ENCODE assay signal across 20 cellular contexts in genomic region chr17:49294126-49294525, GRCh38.
"Had no signal": no experiment of that assay in that cellular context is flagged by ENCODE, and none has a peak within 500 bp of the region (broad histone marks: within the 10 kb centered on the region; RNA-seq: fewer than 3 reads in every experiment).

No MANE protein-coding gene starts in this region.

- H3K27ac ChIP-seq: coronary artery, esophagus muscularis mucosa, gastrocnemius medialis, heart right ventricle, neutrophil, suprapubic skin, thyroid gland had no signal

- FAIRE-seq: endometrium, islet of Langerhans, urothelium cell line had no signal

- H3K4me1 Mint-ChIP-seq: naive thymus-derived CD4-positive, alpha-beta T cell had no signal

- DNase-seq: effector CD8-positive, alpha-beta T cell; gastrocnemius medialis; heart right ventricle; hypothalamus; kidney glomerular epithelial cell; naive thymus-derived CD4-positive, alpha-beta T cell; posterior cingulate gyrus; stimulated activated CD4-positive, alpha-beta T cell treated with anti-CD3 and anti-CD28 coated beads, Interleukin-2, amount 100 ng/mL, for 24 hours; stimulated activated CD4-positive, alpha-beta T cell treated with anti-CD3 and anti-CD28 coated beads, Interleukin-4, amount 100 ng/mL, for 4 hours; stimulated activated naive CD4-positive, alpha-beta T cell; thyroid gland had no signal

- H3K4me3 Mint-ChIP-seq: naive thymus-derived CD4-positive, alpha-beta T cell; type B pancreatic cell had no signal

- ATAC-seq: gastrocnemius medialis; heart right ventricle; naive thymus-derived CD4-positive, alpha-beta T cell; sciatic nerve had no signal

- H3K27ac Mint-ChIP-seq: type B pancreatic cell had no signal

- H3K9me3 ChIP-seq: esophagus muscularis mucosa, gastrocnemius medialis, heart right ventricle, neutrophil, suprapubic skin, thyroid gland had no signal

- H3K27me3 Mint-ChIP-seq: naive thymus-derived CD4-positive, alpha-beta T cell; type B pancreatic cell had no signal

- H3K4me1 ChIP-seq: esophagus muscularis mucosa, gastrocnemius medialis, heart right ventricle, suprapubic skin had no signal

- H3K4me3 ChIP-seq: coronary artery, esophagus muscularis mucosa, gastrocnemius medialis, heart right ventricle, suprapubic skin, thyroid gland had no signal

- H3K36me3 Mint-ChIP-seq: type B pancreatic cell had no signal

- H3K9me3 Mint-ChIP-seq: naive thymus-derived CD4-positive, alpha-beta T cell; type B pancreatic cell had no signal

- H3K27me3 ChIP-seq: esophagus muscularis mucosa, gastrocnemius medialis, heart right ventricle, neutrophil, suprapubic skin, thyroid gland had no signal
